ENCODE assay signal across 9 cellular contexts in genomic region chr19:7500811-7501450, GRCh38. TPM values are rescaled to one million over a fixed set of nuclear protein-coding genes. Genes with fewer than 3 reads are reported as not detected.
A peak's percentile ranks its signal among the peaks of the same experiment; 100 is the strongest.
DNase-seq lines count a peak whose midpoint lies in the region; ATAC-seq and TF ChIP-seq lines count a peak whose summit lies in the region.
"Had no signal": no experiment of that assay in that cellular context is flagged by ENCODE, and none has a peak within 500 bp of the region (broad histone marks: within the 10 kb centered on the region; RNA-seq: fewer than 3 reads in every experiment).

No MANE protein-coding gene starts in this region.

- H3K9me3 Mint-ChIP-seq in activated B cell treated with CpG ODN at 0.5 μM for 24 hours: no peaks in the 10 kb centered on the region
- H3K9me3 Mint-ChIP-seq in stimulated activated naive B cell treated with anti-CD40 and anti-IgM and Interleukin-4, amounts not matched to agents 10 μg/mL and 1 μg/mL and 100 μg/mL, for 72 hours: no peaks in the 10 kb centered on the region

- TF ChIP-seq CTCF in activated B cell treated with CpG ODN at 0.5 μM for 24 hours (IDR thresholded peaks at IDR 0.05): no peak

- peak overlapping the region; percentile 28 for H3K4me3 Mint-ChIP-seq in activated B cell treated with CpG ODN at 0.5 μM for 24 hours
- peak overlapping the region; percentile 71 to 84 for H3K4me3 Mint-ChIP-seq in stimulated activated naive B cell treated with anti-CD40 and anti-IgM and Interleukin-4, amounts not matched to agents 10 μg/mL and 1 μg/mL and 100 μg/mL, for 72 hours

- POLR2A ChIA-PET in activated B cell treated with CpG ODN at 0.5 μM for 24 hours (lab: Charles Lee): no interaction called here

- H3K36me3 ChIP-seq in mesodermal cell (ENCODE audit: control insufficient read depth, insufficient read depth, low read length): no peaks in the 10 kb centered on the region

- 2 to 3% methylated on average over 85 to 87 of the region's 93 CpGs for WGBS in mesodermal cell (ENCODE audit: insufficient coverage in 2 of 2), 2 experiments

- no peak overlapping the region for H3K27ac ChIP-seq in mesodermal cell (ENCODE audit: low read depth, low read length, severe bottlenecking)

- peaks cover 41% of the 10 kb centered on the region for H3K27me3 Mint-ChIP-seq in activated B cell treated with CpG ODN at 0.5 μM for 24 hours
- peaks cover 61 to 68% of the 10 kb centered on the region in 2 donors for H3K27me3 Mint-ChIP-seq in stimulated activated naive B cell treated with anti-CD40 and anti-IgM and Interleukin-4, amounts not matched to agents 10 μg/mL and 1 μg/mL and 100 μg/mL, for 72 hours

- no peaks in the 10 kb centered on the region for H3K9me3 ChIP-seq in mesodermal cell (ENCODE audit: control insufficient read depth, low read length)

- no peak overlapping the region for H3K27ac Mint-ChIP-seq in activated B cell treated with CpG ODN at 0.5 μM for 24 hours
- H3K27ac Mint-ChIP-seq in stimulated activated naive B cell treated with anti-CD40 and anti-IgM and Interleukin-4, amounts not matched to agents 10 μg/mL and 1 μg/mL and 100 μg/mL, for 72 hours: no peak overlapping the region

- H3K4me3 ChIP-seq in mesodermal cell (ENCODE audit: extremely low read depth, insufficient read depth, low read length, poor library complexity, severe bottlenecking): peak overlapping the region; percentile 31

- peaks cover 14% of the 10 kb centered on the region for H3K4me1 Mint-ChIP-seq in activated B cell treated with CpG ODN at 0.5 μM for 24 hours
- H3K4me1 Mint-ChIP-seq in stimulated activated naive B cell treated with anti-CD40 and anti-IgM and Interleukin-4, amounts not matched to agents 10 μg/mL and 1 μg/mL and 100 μg/mL, for 72 hours: peaks cover 10 to 14% of the 10 kb centered on the region in 2 donors

- intact Hi-C loops in activated B cell treated with CpG ODN at 0.5 μM for 24 hours (cut with micrococcal nuclease): no loop called here

- DNase-seq in DMS79 (lab: John Stamatoyannopoulos, UW): peak; percentile 66
- peak; percentile 85 for DNase-seq in NCI-H146 (lab: John Stamatoyannopoulos, UW)
- no peak for DNase-seq in activated B cell treated with CpG ODN at 0.5 μM for 24 hours
- DNase-seq in ecto neural progenitor cell (ENCODE audit: low spot score): peak; percentile 86
- no peak for DNase-seq in stimulated activated naive B cell treated with anti-CD40 and anti-IgM and Interleukin-4, amounts not matched to agents 10 μg/mL and 1 μg/mL and 100 μg/mL, for 72 hours

- H3K36me3 Mint-ChIP-seq in activated B cell treated with CpG ODN at 0.5 μM for 24 hours (ENCODE audit: low read depth): no peaks in the 10 kb centered on the region
- peaks cover 0 to 2% of the 10 kb centered on the region in 2 donors for H3K36me3 Mint-ChIP-seq in stimulated activated naive B cell treated with anti-CD40 and anti-IgM and Interleukin-4, amounts not matched to agents 10 μg/mL and 1 μg/mL and 100 μg/mL, for 72 hours

- ATAC-seq in activated B cell treated with CpG ODN at 0.5 μM for 24 hours (ENCODE audit: low read depth): no peak
- ATAC-seq in stimulated activated naive B cell treated with anti-CD40 and anti-IgM and Interleukin-4, amounts not matched to agents 10 μg/mL and 1 μg/mL and 100 μg/mL, for 72 hours (replicated peaks): peak; percentile 59 to 62
- no peak for ATAC-seq in HG03565 (IDR thresholded peaks at IDR 0.05; ENCODE audit: unreplicated experiment)
- no peak for ATAC-seq in GM19463 (IDR thresholded peaks at IDR 0.05; ENCODE audit: unreplicated experiment)

- no peaks in the 10 kb centered on the region for H3K4me1 ChIP-seq in mesodermal cell (ENCODE audit: control insufficient read depth, insufficient read depth, low read length, poor library complexity, severe bottlenecking)

- CTCF ChIA-PET in activated B cell treated with CpG ODN at 0.5 μM for 24 hours (lab: Charles Lee): no interaction called here

RNA-seq across cellular contexts. Expression of gene PEX11G, which starts 12.1 kb away (rescaled TPM):
- total RNA-seq in activated B cell treated with CpG ODN at 0.5 μM for 24 hours: 0.61 and 1.0 TPM in 2 replicates
- 1.1 TPM for polyA plus RNA-seq in mesodermal cell (2013, experiment 1 of 2)
- polyA plus RNA-seq in mesodermal cell (2013, experiment 2 of 2): 1.4 TPM
- total RNA-seq: HT1080 had no signal

RNA-seq across cellular contexts. Expression of gene ZNF358, which starts 15.0 kb away (rescaled TPM):
- 13.5 and 16.9 TPM in 2 replicates for total RNA-seq in activated B cell treated with CpG ODN at 0.5 μM for 24 hours
- 57.0 TPM for polyA plus RNA-seq in mesodermal cell (2013, experiment 1 of 2)
- 47.8 TPM for polyA plus RNA-seq in mesodermal cell (2013, experiment 2 of 2)

RNA-seq across cellular contexts. Expression of gene MCOLN1, which starts 21.5 kb away (rescaled TPM):
- 13.4 and 13.7 TPM in 2 replicates for total RNA-seq in activated B cell treated with CpG ODN at 0.5 μM for 24 hours
- polyA plus RNA-seq in mesodermal cell (2013, experiment 1 of 2): 15.1 TPM
- polyA plus RNA-seq in mesodermal cell (2013, experiment 2 of 2): 12.6 TPM

RNA-seq across cellular contexts. Expression of gene PNPLA6, which starts 34.6 kb away (rescaled TPM):
- total RNA-seq in activated B cell treated with CpG ODN at 0.5 μM for 24 hours: 110 and 116 TPM in 2 replicates
- polyA plus RNA-seq in mesodermal cell (2013, experiment 1 of 2): 96.5 TPM
- polyA plus RNA-seq in mesodermal cell (2013, experiment 2 of 2): 73.4 TPM

Comparison
In these comparisons a context has a peak if more than half of its experiments do, and no peak if none do; other contexts are left out.
1. DNase-seq: peak in DMS79 (single experiment), NCI-H146 (single experiment) and ecto neural progenitor cell (single experiment); none in activated B cell treated with CpG ODN at 0.5 μM for 24 hours (single experiment) and stimulated activated naive B cell treated with anti-CD40 and anti-IgM and Interleukin-4, amounts not matched to agents 10 μg/mL and 1 μg/mL and 100 μg/mL, for 72 hours (single experiment).
2. ATAC-seq: peak in stimulated activated naive B cell treated with anti-CD40 and anti-IgM and Interleukin-4, amounts not matched to agents 10 μg/mL and 1 μg/mL and 100 μg/mL, for 72 hours (2 of 2); none in activated B cell treated with CpG ODN at 0.5 μM for 24 hours (single experiment), HG03565 (single experiment) and GM19463 (single experiment).